Comparison of ENCODE assay signal across 8 cellular contexts in the genomic region with DNA sequence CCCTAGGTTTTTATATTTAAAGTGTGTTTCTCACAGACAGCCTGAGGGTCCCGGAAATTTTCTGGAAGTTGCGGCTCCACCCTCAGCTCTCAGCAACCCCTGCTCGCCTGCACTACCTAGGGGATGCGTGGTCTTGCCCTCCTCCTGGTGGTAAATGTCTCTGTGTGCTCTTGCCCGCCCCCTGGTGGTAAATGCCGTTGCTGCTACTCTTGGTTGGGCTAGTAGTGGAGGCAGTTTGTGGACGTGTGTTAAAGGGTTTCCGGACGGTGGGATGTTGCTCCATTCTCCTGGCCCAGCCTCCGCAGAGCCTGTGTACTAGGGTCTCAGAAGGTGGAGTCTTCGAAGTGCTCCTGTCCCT. TPM values are rescaled to one million over a fixed set of nuclear protein-coding genes. Genes with fewer than 3 reads are reported as not detected.
DNase-seq lines count a peak whose midpoint lies in the region; TF ChIP-seq lines count a peak whose summit lies in the region.

No MANE protein-coding gene starts in this region.

- H3K27me3 Mint-ChIP-seq in H9 (ENCODE audit: low read depth): peaks cover 4% of the 10 kb centered on the region
- peaks cover 2% of the 10 kb centered on the region for H3K27me3 Mint-ChIP-seq in brain

- H3K14ac ChIP-seq in H9 (ENCODE audit: insufficient read depth, low read length): peak overlapping the region; percentile 55; the same call in 1 of the 2 replicates

- H2BK120ac ChIP-seq in H9 (ENCODE audit: low read depth, low read length, poor library complexity, severe bottlenecking): no peak overlapping the region

- H4K8ac ChIP-seq in H9 (replicated peaks; ENCODE audit: insufficient read length, low read depth, low read length): no peak overlapping the region

- H3K23ac ChIP-seq in H9 (ENCODE audit: insufficient read length, low read depth, low read length): no peak overlapping the region

- no peaks in the 10 kb centered on the region for H3K79me1 ChIP-seq in H9 (ENCODE audit: insufficient read depth, low read depth, low read length, poor library complexity, severe bottlenecking)

- WGBS in H9 (ENCODE audit: extremely low coverage, insufficient read length, low lambda C conversion rate): no CpG with 5 or more reads among the region's 11 CpGs

- TF ChIP-seq CTCF in H9 (conservative IDR thresholded peaks at IDR 0.05) (peak; percentile 97), brain (conservative IDR thresholded peaks at IDR 0.05) (peak; percentile 85 to 90)

- DNase-seq in DMS53 treated with DMSO at 0.1 percent for 48 hours (lab: John Stamatoyannopoulos, UW; ENCODE audit: unreplicated experiment) (peak; percentile 2), H9 (peak; percentile 94), NCI-H2029 (lab: John Stamatoyannopoulos, UW) (peak; percentile 41), UCSD-AML1 (lab: John Stamatoyannopoulos, UW; ENCODE audit: unreplicated experiment) (peak; percentile 89), putamen (ENCODE audit: low spot score) (no peak)
- peak; percentile 80 to 93 (median 83) for DNase-seq in stimulated activated CD4-positive, alpha-beta T cell treated with anti-CD3 and anti-CD28 coated beads, Interleukin-12 subunit alpha, Interleukin-12 subunit beta, amount 100 ng/mL, for 48 hours (ENCODE audit: low read depth in 2 of 3, low spot score in 1 of 3)

- no peaks in the 10 kb centered on the region for H3K36me3 ChIP-seq in iPS-20b (ENCODE audit: insufficient read depth, low read depth, low read length)

- H3K9me3 ChIP-seq in H9 (ENCODE audit: control insufficient read depth, low read depth, low read length) (no peaks in the 10 kb centered on the region), iPS-20b (ENCODE audit: insufficient read depth, low read depth, low read length) (no peaks in the 10 kb centered on the region)

- H3K4me2 ChIP-seq in H9 (ENCODE audit: insufficient read depth, insufficient read length, low read length): peak overlapping the region; percentile 2

- peak overlapping the region; percentile 31 for H3K18ac ChIP-seq in H9 (ENCODE audit: insufficient read length, low read depth, low read length)

- no peak overlapping the region for H2BK15ac ChIP-seq in H9 (ENCODE audit: low read depth, low read length)

- no peak overlapping the region for H2AK5ac ChIP-seq in H9 (ENCODE audit: insufficient read length, low read length)

- H3K27ac Mint-ChIP-seq in H9 (peak overlapping the region in 2 of 3 experiments; percentile 62 to 64; a peak in 3 of 7 replicates), brain (peak overlapping the region in 4 of 5 experiments; percentile 12 to 73 (median 58))

- H2BK5ac ChIP-seq in H9 (ENCODE audit: insufficient read length, low read length): no peak overlapping the region

- no peak overlapping the region for H2BK20ac ChIP-seq in H9 (ENCODE audit: low read depth, low read length, poor library complexity, severe bottlenecking)

- no peaks in the 10 kb centered on the region for H3K23me2 ChIP-seq in H9 (ENCODE audit: insufficient read length, low read depth, low read length, poor library complexity, severe bottlenecking)

- H3K36me3 Mint-ChIP-seq in H9 (ENCODE audit: insufficient read depth in 1 of 3, low read depth in 3 of 3): no peaks in the 10 kb centered on the region
- H3K36me3 Mint-ChIP-seq in brain: no peaks in the 10 kb centered on the region

- H4K5ac ChIP-seq in H9 (ENCODE audit: insufficient read length, low read depth, low read length): no peak overlapping the region

- peaks cover 24 to 39% of the 10 kb centered on the region in 2 experiments for H3K4me1 Mint-ChIP-seq in H9
- peaks cover 28% of the 10 kb centered on the region for H3K4me1 Mint-ChIP-seq in brain

- no peak overlapping the region for H4K91ac ChIP-seq in H9 (ENCODE audit: insufficient read length, low read depth, low read length)

- H3K56ac ChIP-seq in H9 (ENCODE audit: insufficient read length, low read depth, low read length): no peak overlapping the region

- no peak overlapping the region for H3K4ac ChIP-seq in H9 (ENCODE audit: low read depth, low read length)

- H3K79me2 ChIP-seq in H9 (ENCODE audit: insufficient read depth, low read length): no peaks in the 10 kb centered on the region

- H3K27me3 ChIP-seq in H9 (ENCODE audit: insufficient read depth, low read length) (no peaks in the 10 kb centered on the region), iPS-20b (ENCODE audit: insufficient read depth, low read length) (no peaks in the 10 kb centered on the region)

- H3T11ph ChIP-seq in H9 (ENCODE audit: low read length): no peak overlapping the region

- H3K27ac ChIP-seq in H9 (ENCODE audit: insufficient read length, low read depth, low read length) (no peak overlapping the region), iPS-20b (ENCODE audit: low read length) (no peak overlapping the region)

- H3K4me1 ChIP-seq in H9 (ENCODE audit: insufficient read depth, low read length): peaks cover 4% of the 10 kb centered on the region; the same call in 1 of the 2 replicates
- peaks cover 16% of the 10 kb centered on the region for H3K4me1 ChIP-seq in iPS-20b (ENCODE audit: insufficient read depth, low read length)

- no peak overlapping the region for H2BK12ac ChIP-seq in H9 (ENCODE audit: insufficient read length, low read depth, low read length)

- peak overlapping the region; percentile 37 for H2AFZ ChIP-seq in H9 (ENCODE audit: low read length)

- peak overlapping the region; percentile 51; the same call in 1 of the 2 replicates for H3K4me3 ChIP-seq in iPS-20b (ENCODE audit: low read length)

- H3K9me3 Mint-ChIP-seq in H9 (no peaks in the 10 kb centered on the region), brain (no peaks in the 10 kb centered on the region)

- no peaks in the 10 kb centered on the region for H4K20me1 ChIP-seq in H9 (ENCODE audit: control insufficient read depth, insufficient read depth, insufficient read length)

- H3K4me3 Mint-ChIP-seq in H9: peak overlapping the region in 1 of 2 experiments; percentile 48; a peak in 3 of 5 replicates
- H3K4me3 Mint-ChIP-seq in brain: peak overlapping the region in 2 of 5 experiments; percentile 21 to 28

- H3K9ac ChIP-seq in H9 (ENCODE audit: extremely low read depth, insufficient read length, low read length) (no peak overlapping the region), iPS-20b (ENCODE audit: low read depth, low read length) (peak overlapping the region; percentile 25; the same call in 1 of the 2 replicates)

RNA-seq across cellular contexts. Expression of gene STOML1, which starts 27.4 kb away (rescaled TPM):
- total RNA-seq in H9 (2021): 2.5 and 2.9 TPM in 2 replicates
- polyA plus RNA-seq in brain (ENCODE audit: insufficient read depth, low read depth, low replicate concordance): 40.5 TPM

RNA-seq across cellular contexts. Expression of gene PML, which starts 29.8 kb away (rescaled TPM):
- total RNA-seq in H9 (2021): 23.6 and 24.6 TPM in 2 replicates
- 37.7 TPM for polyA plus RNA-seq in brain (ENCODE audit: insufficient read depth, low read depth, low replicate concordance)

RNA-seq across cellular contexts. Expression of gene LOXL1, which starts 38.5 kb away (rescaled TPM):
- total RNA-seq in H9 (2021): 6.9 and 9.1 TPM in 2 replicates
- 6.0 TPM for polyA plus RNA-seq in brain (ENCODE audit: insufficient read depth, low read depth, low replicate concordance)
